20 cellular contexts compared by ENCODE assay signal in genomic region chr11:15166204-15166603, GRCh38. TPM values are rescaled to one million over a fixed set of nuclear protein-coding genes. Genes with fewer than 3 reads are reported as not detected.
DNase-seq lines count a peak whose midpoint lies in the region; ATAC-seq, FAIRE-seq and TF ChIP-seq lines count a peak whose summit lies in the region.
"Had no signal": no experiment of that assay in that cellular context is flagged by ENCODE, and none has a peak within 500 bp of the region (broad histone marks: within the 10 kb centered on the region; RNA-seq: fewer than 3 reads in every experiment).

No MANE protein-coding gene starts in this region.

- H3K36me3 ChIP-seq in adipocyte (ENCODE audit: control insufficient read depth, insufficient read depth, low read length, severe bottlenecking): no peaks in the 10 kb centered on the region
- H3K36me3 ChIP-seq in neutrophil: no peaks in the 10 kb centered on the region
- H3K36me3 ChIP-seq in pancreas: no peaks in the 10 kb centered on the region

- H3K27me3 ChIP-seq in adipocyte (replicated peaks; ENCODE audit: control insufficient read depth, insufficient read depth, low read length) (no peaks in the 10 kb centered on the region), neutrophil (no peaks in the 10 kb centered on the region), pancreas (no peaks in the 10 kb centered on the region)

- peaks cover 10% of the 10 kb centered on the region for H3K27me3 Mint-ChIP-seq in type B pancreatic cell

- peaks cover 10% of the 10 kb centered on the region for H3K9me3 Mint-ChIP-seq in type B pancreatic cell
- H3K9me3 Mint-ChIP-seq: CD4-positive, alpha-beta T cell; GM23338; IgD-negative memory B cell had no signal

- H3K36me3 Mint-ChIP-seq in type B pancreatic cell: no peaks in the 10 kb centered on the region
- H3K36me3 Mint-ChIP-seq: IgD-negative memory B cell had no signal

- H3K4me1 ChIP-seq in adipocyte (ENCODE audit: control insufficient read depth, insufficient read depth, low read length): peaks cover 11% of the 10 kb centered on the region
- peaks cover 49 to 55% of the 10 kb centered on the region in 2 experiments for H3K4me1 ChIP-seq in neutrophil (ENCODE audit: control insufficient read depth in 1 of 2, insufficient read depth in 1 of 2, low read depth in 1 of 2, low read length in 1 of 2)
- H3K4me1 ChIP-seq in pancreas: no peaks in the 10 kb centered on the region
- H3K4me1 ChIP-seq: Caco-2 had no signal

- DNase-seq in EH (ENCODE audit: low read depth) (peak; percentile 16), adipocyte (ENCODE audit: low read depth) (peak; percentile 69), fibroblast of peridontal ligament (ENCODE audit: extremely low read depth) (peak; percentile 61), pancreas (no peak), NCI-H2196 (lab: John Stamatoyannopoulos, UW; ENCODE audit: unreplicated experiment) (no peak), pons (ENCODE audit: low spot score) (no peak), type B pancreatic cell (ENCODE audit: extremely low spot score, unreplicated experiment) (no peak)
- DNase-seq: Caco-2; CD4-positive, alpha-beta T cell; GDM1; HCEC 1CT; KBM-7 had no signal

- no peak overlapping the region for H3K27ac Mint-ChIP-seq in type B pancreatic cell
- H3K27ac Mint-ChIP-seq: CD4-positive, alpha-beta T cell; GM23338; IgD-negative memory B cell had no signal

- TF ChIP-seq CTCF in neutrophil (IDR thresholded peaks at IDR 0.05) (no peak), pancreas (IDR thresholded peaks at IDR 0.05) (no peak), type B pancreatic cell (conservative IDR thresholded peaks at IDR 0.05) (no peak)

- H3K9me3 ChIP-seq in adipocyte (ENCODE audit: control insufficient read depth, low read length) (no peaks in the 10 kb centered on the region), neutrophil (no peaks in the 10 kb centered on the region), pancreas (no peaks in the 10 kb centered on the region)
- H3K9me3 ChIP-seq: Caco-2 had no signal

- H3K4me1 Mint-ChIP-seq in type B pancreatic cell (ENCODE audit: unreplicated experiment): no peaks in the 10 kb centered on the region
- H3K4me1 Mint-ChIP-seq: GM23338, IgD-negative memory B cell had no signal

- H3K9ac ChIP-seq in adipocyte (ENCODE audit: low read length): no peak overlapping the region

- intact Hi-C loops in pancreas (cut with DNase I): no loop called here

- H3K4me3 Mint-ChIP-seq in type B pancreatic cell: no peak overlapping the region
- H3K4me3 Mint-ChIP-seq: CD4-positive, alpha-beta T cell; GM23338; IgD-negative memory B cell had no signal

- no peak for ATAC-seq in pancreas
- ATAC-seq: GM23338 had no signal

- no peak overlapping the region for H3K4me3 ChIP-seq in adipocyte (ENCODE audit: low read length)
- H3K4me3 ChIP-seq in neutrophil (ENCODE audit: low read depth in 1 of 2, low read length in 1 of 2): no peak overlapping the region
- no peak overlapping the region for H3K4me3 ChIP-seq in pancreas
- H3K4me3 ChIP-seq: GM23338 had no signal

- no peak for FAIRE-seq in pancreas (lab: Jason Lieb, UNC)
- FAIRE-seq: D721Med, H54 had no signal

- H3K27ac ChIP-seq in neutrophil (peak overlapping the region; percentile 79), pancreas (no peak overlapping the region)
- H3K27ac ChIP-seq: C4-2B, HL-60 had no signal

RNA-seq across cellular contexts. Expression of gene INSC, which starts 51.5 kb away (rescaled TPM):
- total RNA-seq in pancreas: under 1 TPM; 0.50 to 0.88 (median 0.56) TPM
- polyA plus RNA-seq in pancreas: 1 to 10 TPM; 1.3 to 1.6 TPM
- 1.2 TPM in 1 of 2 replicates, not detected in the other for total RNA-seq in type B pancreatic cell (ENCODE audit: low replicate concordance)
- total RNA-seq: A172; Caco-2; CD4-positive, alpha-beta T cell had no signal

Comparison
In these comparisons a context has a peak if more than half of its experiments do, and no peak if none do; other contexts are left out.
1. DNase-seq: peak in EH (single experiment), adipocyte (single experiment) and fibroblast of peridontal ligament (single experiment); none in pancreas (0 of 6), NCI-H2196 (single experiment), pons (single experiment) and type B pancreatic cell (single experiment).